ENCODE assay signal across 10 cellular contexts in the genomic region with DNA sequence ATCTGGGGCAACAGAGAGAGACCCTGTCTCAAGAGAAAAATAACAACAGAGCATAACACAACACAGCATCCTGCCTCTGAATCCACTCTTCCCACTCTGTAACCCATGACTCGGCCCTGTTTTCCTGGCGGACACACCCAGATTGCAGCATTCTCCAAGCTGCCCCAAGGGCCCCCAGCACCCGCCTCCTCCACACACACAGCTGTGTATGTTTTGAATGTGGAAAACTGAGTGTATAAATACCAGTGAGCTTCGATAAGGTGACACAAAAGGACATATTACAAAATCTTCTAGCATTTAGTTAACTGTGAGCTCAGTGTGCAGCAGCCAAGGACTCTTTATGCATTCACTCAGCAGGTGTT. TPM values are rescaled to one million over a fixed set of nuclear protein-coding genes. Genes with fewer than 3 reads are reported as not detected.
A peak's percentile ranks its signal among the peaks of the same experiment; 100 is the strongest.
DNase-seq lines count a peak whose midpoint lies in the region; ATAC-seq and TF ChIP-seq lines count a peak whose summit lies in the region.
"Had no signal": no experiment of that assay in that cellular context is flagged by ENCODE, and none has a peak within 500 bp of the region (broad histone marks: within the 10 kb centered on the region; RNA-seq: fewer than 3 reads in every experiment).

No MANE protein-coding gene starts in this region.

- TF ChIP-seq CTCF in Caco-2 (IDR thresholded peaks at IDR 0.05; ENCODE audit: insufficient read depth in 1 of 2, low read depth in 1 of 2, low read length in 1 of 2, severe bottlenecking in 1 of 2, unreplicated experiment in 1 of 2) (no peak), RWPE2 (IDR thresholded peaks at IDR 0.05; ENCODE audit: poor library complexity, severe bottlenecking) (no peak), gastroesophageal sphincter (IDR thresholded peaks at IDR 0.05) (no peak), progenitor cell of endocrine pancreas (IDR thresholded peaks at IDR 0.05; ENCODE audit: unreplicated experiment) (no peak)

- no peaks in the 10 kb centered on the region for H3K27me3 Mint-ChIP-seq in Caco-2 (ENCODE audit: insufficient read depth, unreplicated experiment)
- no peaks in the 10 kb centered on the region for H3K27me3 Mint-ChIP-seq in progenitor cell of endocrine pancreas
- H3K27me3 Mint-ChIP-seq: activated naive CD8-positive, alpha-beta T cell treated with anti-CD3 and anti-CD28 coated beads for 36 hours had no signal

- TF ChIP-seq POLR2A in gastroesophageal sphincter (IDR thresholded peaks at IDR 0.05) = no peak

- peaks cover 36% of the 10 kb centered on the region for H3K4me1 Mint-ChIP-seq in Caco-2 (ENCODE audit: low read depth, unreplicated experiment)
- H3K4me1 Mint-ChIP-seq in progenitor cell of endocrine pancreas (ENCODE audit: low read depth) = peaks cover 52% of the 10 kb centered on the region

- H3K27ac ChIP-seq in RWPE2 (ENCODE audit: poor library complexity, severe bottlenecking) = no peak overlapping the region
- H3K27ac ChIP-seq in gastroesophageal sphincter = peak overlapping the region in 3 of 4 donors; percentile 44 to 76 (median 67)
- H3K27ac ChIP-seq: VCaP had no signal

- H3K9me3 ChIP-seq in Caco-2 (no peaks in the 10 kb centered on the region), RWPE2 (ENCODE audit: severe bottlenecking) (no peaks in the 10 kb centered on the region), gastroesophageal sphincter (no peaks in the 10 kb centered on the region)

- H3K4me3 Mint-ChIP-seq in Caco-2 (ENCODE audit: unreplicated experiment) (no peak overlapping the region), progenitor cell of endocrine pancreas (ENCODE audit: low read depth) (no peak overlapping the region)
- H3K4me3 Mint-ChIP-seq: activated naive CD8-positive, alpha-beta T cell treated with anti-CD3 and anti-CD28 coated beads for 36 hours had no signal

- no TSS peak for BruUV-seq in Caco-2 (replicated peaks; lab: Mats Ljungman, UMichigan)

- H3K36me3 ChIP-seq in Caco-2 (ENCODE audit: control insufficient read depth, insufficient read depth, low read length) (no peaks in the 10 kb centered on the region; the same call in 1 of the 2 replicates), RWPE2 (ENCODE audit: low read depth) (no peaks in the 10 kb centered on the region), gastroesophageal sphincter (peaks cover 0 to 5% of the 10 kb centered on the region in 2 donors)

- intact Hi-C loops in Caco-2 (cut with micrococcal nuclease; ENCODE audit: unreplicated experiment) = loop anchor here (2.0 kb wide), 2 partner anchors 44 to 122 kb away; no protein-coding TSS in a partner anchor

- ATAC-seq in RWPE2 (ENCODE audit: low read depth) (peak; percentile 73), gastroesophageal sphincter (peak; percentile 78), GM21717 (IDR thresholded peaks at IDR 0.05; ENCODE audit: unreplicated experiment) (no peak)

- no peak for TF ChIP-seq EP300 in gastroesophageal sphincter (IDR thresholded peaks at IDR 0.05)

- 55% methylated on average over 2 of the region's 4 CpGs; no CpG with 5 or more reads in 1 of the 2 donors for WGBS in gastroesophageal sphincter (ENCODE audit: low coverage in 1 of 2), 2 donors

- DNase-seq in Caco-2 (peak; percentile 59), RWPE2 (ENCODE audit: low spot score) (no peak), progenitor cell of endocrine pancreas (ENCODE audit: low spot score, unreplicated experiment) (no peak), NCI-H446 (lab: John Stamatoyannopoulos, UW) (no peak), NCI-H82 treated with DMSO at 0.1 percent for 48 hours (lab: John Stamatoyannopoulos, UW; ENCODE audit: unreplicated experiment) (no peak)
- no peak for DNase-seq in activated T-cell treated with anti-CD3 and anti-CD28 coated beads, Interleukin-2, amount 50 U/mL, for 48 hours
- DNase-seq: activated naive CD8-positive, alpha-beta T cell treated with anti-CD3 and anti-CD28 coated beads for 36 hours had no signal

- H3K9me3 Mint-ChIP-seq in Caco-2 (ENCODE audit: unreplicated experiment) = no peaks in the 10 kb centered on the region
- no peaks in the 10 kb centered on the region for H3K9me3 Mint-ChIP-seq in progenitor cell of endocrine pancreas (ENCODE audit: low read depth)
- H3K9me3 Mint-ChIP-seq: activated naive CD8-positive, alpha-beta T cell treated with anti-CD3 and anti-CD28 coated beads for 36 hours had no signal

- POLR2A ChIA-PET in Caco-2 (lab: Charles Lee) = interaction anchor here (2.3 kb wide), 1 partner anchor 13 kb away, joined by 35 read pairs; the partner anchor contains the start of gene IMPA2

- CTCF ChIA-PET in Caco-2 (lab: Charles Lee) = interaction anchor here (1.3 to 5.4 kb wide), 7 partner anchors 12 to 266 kb away, joined by 3 to 62 read pairs (median 14); partner anchors contain the start of gene IMPA2

- H3K27ac Mint-ChIP-seq in Caco-2 (ENCODE audit: unreplicated experiment) (peak overlapping the region; percentile 84), progenitor cell of endocrine pancreas (peak overlapping the region; percentile 92)
- H3K27ac Mint-ChIP-seq: activated naive CD8-positive, alpha-beta T cell treated with anti-CD3 and anti-CD28 coated beads for 36 hours had no signal

- H3K4me3 ChIP-seq in Caco-2 (ENCODE audit: low read depth, low read length) (no peak overlapping the region), RWPE2 (ENCODE audit: severe bottlenecking) (no peak overlapping the region), gastroesophageal sphincter (no peak overlapping the region)

- H3K4me1 ChIP-seq in Caco-2 (peaks cover 16% of the 10 kb centered on the region), RWPE2 (ENCODE audit: insufficient read depth, poor library complexity, severe bottlenecking) (peaks cover 10% of the 10 kb centered on the region), gastroesophageal sphincter (peaks cover 0 to 64% (median 33%) of the 10 kb centered on the region in 3 donors)

- H3K36me3 Mint-ChIP-seq in Caco-2 (ENCODE audit: insufficient read depth, unreplicated experiment) (peaks cover 24% of the 10 kb centered on the region), progenitor cell of endocrine pancreas (ENCODE audit: insufficient read depth) (no peaks in the 10 kb centered on the region)
- H3K36me3 Mint-ChIP-seq: activated naive CD8-positive, alpha-beta T cell treated with anti-CD3 and anti-CD28 coated beads for 36 hours had no signal

- no peaks in the 10 kb centered on the region for H3K27me3 ChIP-seq in Caco-2 (replicated peaks; ENCODE audit: control insufficient read depth, insufficient read depth, low read length)
- H3K27me3 ChIP-seq in RWPE2 (ENCODE audit: insufficient read depth, poor library complexity, severe bottlenecking) = no peaks in the 10 kb centered on the region
- no peaks in the 10 kb centered on the region for H3K27me3 ChIP-seq in gastroesophageal sphincter

RNA-seq across cellular contexts. Expression of gene IMPA2, which starts 13.0 kb away (rescaled TPM):
- total RNA-seq in Caco-2 (2022) (66.1 and 79.9 TPM in 2 replicates), gastroesophageal sphincter (100 to 1,000 TPM; 112 to 385 (median 215) TPM), progenitor cell of endocrine pancreas (53.4 and 58.8 TPM in 2 replicates)

Comparison
In these comparisons a context has a peak if more than half of its experiments do, and no peak if none do; other contexts are left out.
1. DNase-seq: peak in Caco-2 (2 of 2); none in RWPE2 (single experiment), progenitor cell of endocrine pancreas (single experiment), NCI-H446 (0 of 2), NCI-H82 treated with DMSO at 0.1 percent for 48 hours (single experiment) and activated T-cell treated with anti-CD3 and anti-CD28 coated beads, Interleukin-2, amount 50 U/mL, for 48 hours (0 of 2).